17 cellular contexts compared by ENCODE assay signal in genomic region chr4:126776361-126776760, GRCh38.
"Had no signal": no experiment of that assay in that cellular context is flagged by ENCODE, and none has a peak within 500 bp of the region (broad histone marks: within the 10 kb centered on the region; RNA-seq: fewer than 3 reads in every experiment).

No MANE protein-coding gene starts in this region.

- H3K36me3 Mint-ChIP-seq: activated naive CD8-positive, alpha-beta T cell had no signal

- H3K27ac ChIP-seq: gastroesophageal sphincter, psoas muscle had no signal

- H3K4me3 Mint-ChIP-seq: activated CD4-positive, alpha-beta T cell treated with anti-CD3 and anti-CD28 coated beads for 36 hours; activated CD8-positive, alpha-beta T cell treated with anti-CD3 and anti-CD28 coated beads for 36 hours; activated naive CD8-positive, alpha-beta T cell; nephron; T-helper 17 cell had no signal

- ATAC-seq: activated CD4-positive, alpha-beta T cell treated with anti-CD3 and anti-CD28 coated beads for 36 hours; activated CD8-positive, alpha-beta T cell treated with anti-CD3 and anti-CD28 coated beads for 36 hours; gastroesophageal sphincter; heart right ventricle; left lobe of liver; psoas muscle; sciatic nerve; T-helper 17 cell had no signal

- H3K4me1 Mint-ChIP-seq: activated CD4-positive, alpha-beta T cell treated with anti-CD3 and anti-CD28 coated beads for 36 hours; nephron; T-helper 17 cell had no signal

- DNase-seq: activated CD4-positive, alpha-beta T cell treated with anti-CD3 and anti-CD28 coated beads for 36 hours; activated CD8-positive, alpha-beta T cell treated with anti-CD3 and anti-CD28 coated beads for 36 hours; activated effector memory CD4-positive, alpha-beta T cell treated with anti-CD3 and anti-CD28 coated beads, Interleukin-2, amount 50 U/mL, for 16 hours; activated T-cell treated with anti-CD3 and anti-CD28 coated beads, Interleukin-2, amount 50 U/mL, for 48 hours; amygdala; cerebellar nuclear complex; heart right ventricle; psoas muscle; stimulated activated CD4-positive, alpha-beta T cell treated with anti-CD3 and anti-CD28 coated beads, Interleukin-12 subunit alpha, Interleukin-12 subunit beta, amount 100 ng/mL, for 4 hours; stimulated activated CD4-positive, alpha-beta T cell treated with anti-CD3 and anti-CD28 coated beads, Interleukin-2, amount 100 ng/mL, for 24 hours; T-helper 17 cell had no signal

- H3K27me3 Mint-ChIP-seq: activated CD4-positive, alpha-beta T cell treated with anti-CD3 and anti-CD28 coated beads for 36 hours; activated CD8-positive, alpha-beta T cell treated with anti-CD3 and anti-CD28 coated beads for 36 hours; activated naive CD8-positive, alpha-beta T cell; T-helper 17 cell had no signal

- FAIRE-seq: islet of Langerhans had no signal

- H3K4me1 ChIP-seq: psoas muscle had no signal

- H3K9me3 ChIP-seq: gastroesophageal sphincter, psoas muscle had no signal

- H3K36me3 ChIP-seq: gastroesophageal sphincter, heart right ventricle had no signal

- H3K9me3 Mint-ChIP-seq: nephron had no signal

- H3K4me3 ChIP-seq: gastroesophageal sphincter, heart right ventricle, psoas muscle had no signal

- H3K27me3 ChIP-seq: gastroesophageal sphincter, heart right ventricle had no signal

- H3K27ac Mint-ChIP-seq: activated CD4-positive, alpha-beta T cell treated with anti-CD3 and anti-CD28 coated beads for 36 hours; activated CD8-positive, alpha-beta T cell treated with anti-CD3 and anti-CD28 coated beads for 36 hours; activated naive CD8-positive, alpha-beta T cell; T-helper 17 cell had no signal
